ENCODE assay signal across 9 cellular contexts in the genomic region with DNA sequence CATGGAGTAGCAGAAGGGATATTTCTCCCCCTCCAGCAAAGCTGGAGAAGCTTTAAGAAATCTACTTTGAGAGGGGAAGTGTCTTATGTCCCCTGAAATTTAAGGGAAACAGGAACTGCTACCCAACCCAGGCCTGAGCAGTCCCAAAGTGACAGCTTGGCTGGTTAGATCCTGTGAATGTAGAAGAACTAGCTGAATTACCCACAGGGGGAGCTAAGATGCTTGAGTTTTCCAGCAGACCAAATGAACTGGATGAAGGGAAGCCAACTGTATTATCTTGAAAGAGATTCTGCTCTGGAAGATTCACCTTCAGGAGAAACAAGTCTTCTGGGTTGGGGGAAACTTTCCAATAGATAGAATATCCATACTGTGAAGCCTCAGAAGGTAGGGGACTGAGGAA.
A peak's percentile ranks its signal among the peaks of the same experiment; 100 is the strongest.
DNase-seq lines count a peak whose midpoint lies in the region; ATAC-seq and TF ChIP-seq lines count a peak whose summit lies in the region.
"Had no signal": no experiment of that assay in that cellular context is flagged by ENCODE, and none has a peak within 500 bp of the region (broad histone marks: within the 10 kb centered on the region; RNA-seq: fewer than 3 reads in every experiment).

No MANE protein-coding gene starts in this region.

- POLR2A ChIA-PET in AG04450 (lab: Yijun Ruan, JAX) = no interaction called here

- no peaks in the 10 kb centered on the region for H4K20me1 ChIP-seq in fibroblast of lung (ENCODE audit: control insufficient read depth, extremely low read depth, insufficient read depth, low read length)

- no peaks in the 10 kb centered on the region for H3K36me3 Mint-ChIP-seq in activated T-cell treated with anti-CD3 and anti-CD28 coated beads, Interleukin-2, amount 50 U/mL, for 72 hours (ENCODE audit: insufficient read depth in 2 of 2)
- H3K36me3 Mint-ChIP-seq in activated CD8-positive, alpha-beta memory T cell treated with anti-CD3 and anti-CD28 coated beads, Interleukin-2, amount 10 ng/mL, durations not matched to agents 7 days and 5 days = no peaks in the 10 kb centered on the region

- H3K9me3 ChIP-seq in AG04450 (ENCODE audit: control insufficient read depth, insufficient read depth, low read length) = no peaks in the 10 kb centered on the region
- H3K9me3 ChIP-seq in fibroblast of lung (ENCODE audit: control insufficient read depth, insufficient read depth, low read depth, low read length) = no peaks in the 10 kb centered on the region

- H3K27ac ChIP-seq in AG04450 (ENCODE audit: low read depth, low read length) = no peak overlapping the region
- H3K27ac ChIP-seq in fibroblast of lung (ENCODE audit: insufficient read depth, low read length) = no peak overlapping the region
- H3K27ac ChIP-seq: KMS-11 had no signal

- H3K79me2 ChIP-seq in fibroblast of lung (ENCODE audit: control insufficient read depth, insufficient read depth, low read length) = no peaks in the 10 kb centered on the region

- H2AFZ ChIP-seq in fibroblast of lung (ENCODE audit: low read length) = no peak overlapping the region

- peak; percentile 61 for TF ChIP-seq CTCF in AG04450 (IDR thresholded peaks at IDR 0.05; ENCODE audit: low read depth, low read length)
- peak; percentile 29 to 43 for TF ChIP-seq CTCF in fibroblast of lung (conservative IDR thresholded peaks at IDR 0.05 in 1 of 2, IDR thresholded peaks at IDR 0.05 in 1 of 2; ENCODE audit: low read depth in 1 of 2, low read length in 2 of 2)

- H3K27ac Mint-ChIP-seq in activated T-cell treated with anti-CD3 and anti-CD28 coated beads, Interleukin-2, amount 50 U/mL, for 72 hours = no peak overlapping the region
- no peak overlapping the region for H3K27ac Mint-ChIP-seq in activated CD8-positive, alpha-beta memory T cell treated with anti-CD3 and anti-CD28 coated beads, Interleukin-2, amount 10 ng/mL, durations not matched to agents 7 days and 5 days

- H3K4me1 Mint-ChIP-seq in activated T-cell treated with anti-CD3 and anti-CD28 coated beads, Interleukin-2, amount 50 U/mL, for 72 hours (ENCODE audit: low read depth) = no peaks in the 10 kb centered on the region
- no peaks in the 10 kb centered on the region for H3K4me1 Mint-ChIP-seq in activated CD8-positive, alpha-beta memory T cell treated with anti-CD3 and anti-CD28 coated beads, Interleukin-2, amount 10 ng/mL, durations not matched to agents 7 days and 5 days

- no peak overlapping the region for H3K4me2 ChIP-seq in fibroblast of lung (ENCODE audit: extremely low read depth, insufficient read depth, low read length)
- H3K4me2 ChIP-seq: KMS-11 had no signal

- H3K4me1 ChIP-seq in fibroblast of lung (ENCODE audit: control insufficient read depth, extremely low read depth, insufficient read depth, low read length) = no peaks in the 10 kb centered on the region

- CTCF ChIA-PET in AG04450 (lab: Charles Lee) = interaction anchor here (0.5 to 1.4 kb wide), 6 partner anchors 9 to 809 kb away, joined by 3 to 4 read pairs (median 4); no protein-coding TSS in a partner anchor
- CTCF ChIA-PET in activated CD8-positive, alpha-beta memory T cell treated with anti-CD3 and anti-CD28 coated beads, Interleukin-2, amount 10 ng/mL, durations not matched to agents 7 days and 5 days (lab: Charles Lee) = no interaction called here

- peaks cover 0 to 1% of the 10 kb centered on the region in 2 donors for H3K9me3 Mint-ChIP-seq in activated T-cell treated with anti-CD3 and anti-CD28 coated beads, Interleukin-2, amount 50 U/mL, for 72 hours
- H3K9me3 Mint-ChIP-seq in activated CD8-positive, alpha-beta memory T cell treated with anti-CD3 and anti-CD28 coated beads, Interleukin-2, amount 10 ng/mL, durations not matched to agents 7 days and 5 days (ENCODE audit: low read depth) = no peaks in the 10 kb centered on the region

- no peak overlapping the region for H3K4me3 ChIP-seq in AG04450 (ENCODE audit: low read depth, low read length)
- no peak overlapping the region for H3K4me3 ChIP-seq in fibroblast of lung (replicated peaks in 1 of 4; ENCODE audit: control extremely low read depth in 1 of 4, insufficient read depth in 1 of 4, low read depth in 3 of 4, low read length in 4 of 4)

- DNase-seq in AG04450 (ENCODE audit: low read depth, low spot score) (peak; percentile 7), NCI-H2227 treated with DMSO at 0.1 percent for 48 hours (lab: John Stamatoyannopoulos, UW) (peak; percentile 1), fibroblast of lung (ENCODE audit: low read depth in 2 of 2) (peak; percentile 39 to 43), GM19240 (ENCODE audit: insufficient read length, low spot score) (no peak)
- DNase-seq in activated T-cell treated with anti-CD3 and anti-CD28 coated beads, Interleukin-2, amount 50 U/mL, for 72 hours = no peak
- no peak for DNase-seq in activated CD8-positive, alpha-beta memory T cell treated with anti-CD3 and anti-CD28 coated beads, Interleukin-2, amount 10 ng/mL, durations not matched to agents 7 days and 5 days

- H3K9ac ChIP-seq in fibroblast of lung (ENCODE audit: insufficient read depth, low read length) = no peak overlapping the region
- H3K9ac ChIP-seq: KMS-11 had no signal

- H3K36me3 ChIP-seq in fibroblast of lung (ENCODE audit: control insufficient read depth, insufficient read depth, low read length) = no peaks in the 10 kb centered on the region

- H3K27me3 ChIP-seq in AG04450 (ENCODE audit: control insufficient read depth, insufficient read depth, low read length) (no peaks in the 10 kb centered on the region), fibroblast of lung (ENCODE audit: control insufficient read depth, insufficient read depth, low read length) (no peaks in the 10 kb centered on the region)

- peak; percentile 61 for ATAC-seq in GM18909 (IDR thresholded peaks at IDR 0.05; ENCODE audit: poor library complexity, unreplicated experiment)
- ATAC-seq in activated T-cell treated with anti-CD3 and anti-CD28 coated beads, Interleukin-2, amount 50 U/mL, for 72 hours (replicated peaks in 1 of 2) = no peak
- ATAC-seq in GM18873 (IDR thresholded peaks at IDR 0.05; ENCODE audit: low FRiP score, unreplicated experiment) = no peak
- no peak for ATAC-seq in activated CD8-positive, alpha-beta memory T cell treated with anti-CD3 and anti-CD28 coated beads, Interleukin-2, amount 10 ng/mL, durations not matched to agents 7 days and 5 days

- H3K4me3 Mint-ChIP-seq in activated T-cell treated with anti-CD3 and anti-CD28 coated beads, Interleukin-2, amount 50 U/mL, for 72 hours = no peak overlapping the region
- H3K4me3 Mint-ChIP-seq in activated CD8-positive, alpha-beta memory T cell treated with anti-CD3 and anti-CD28 coated beads, Interleukin-2, amount 10 ng/mL, durations not matched to agents 7 days and 5 days = no peak overlapping the region

- H3K27me3 Mint-ChIP-seq in activated T-cell treated with anti-CD3 and anti-CD28 coated beads, Interleukin-2, amount 50 U/mL, for 72 hours (ENCODE audit: low read depth) = no peaks in the 10 kb centered on the region
- no peaks in the 10 kb centered on the region for H3K27me3 Mint-ChIP-seq in activated CD8-positive, alpha-beta memory T cell treated with anti-CD3 and anti-CD28 coated beads, Interleukin-2, amount 10 ng/mL, durations not matched to agents 7 days and 5 days

Comparison
In these comparisons a context has a peak if more than half of its experiments do, and no peak if none do; other contexts are left out.
1. DNase-seq: peak in AG04450 (single experiment), NCI-H2227 treated with DMSO at 0.1 percent for 48 hours (single experiment) and fibroblast of lung (2 of 2); none in activated T-cell treated with anti-CD3 and anti-CD28 coated beads, Interleukin-2, amount 50 U/mL, for 72 hours (0 of 2), GM19240 (single experiment) and activated CD8-positive, alpha-beta memory T cell treated with anti-CD3 and anti-CD28 coated beads, Interleukin-2, amount 10 ng/mL, durations not matched to agents 7 days and 5 days (single experiment).